Comparison of ENCODE assay signal across 8 cellular contexts in the genomic region with DNA sequence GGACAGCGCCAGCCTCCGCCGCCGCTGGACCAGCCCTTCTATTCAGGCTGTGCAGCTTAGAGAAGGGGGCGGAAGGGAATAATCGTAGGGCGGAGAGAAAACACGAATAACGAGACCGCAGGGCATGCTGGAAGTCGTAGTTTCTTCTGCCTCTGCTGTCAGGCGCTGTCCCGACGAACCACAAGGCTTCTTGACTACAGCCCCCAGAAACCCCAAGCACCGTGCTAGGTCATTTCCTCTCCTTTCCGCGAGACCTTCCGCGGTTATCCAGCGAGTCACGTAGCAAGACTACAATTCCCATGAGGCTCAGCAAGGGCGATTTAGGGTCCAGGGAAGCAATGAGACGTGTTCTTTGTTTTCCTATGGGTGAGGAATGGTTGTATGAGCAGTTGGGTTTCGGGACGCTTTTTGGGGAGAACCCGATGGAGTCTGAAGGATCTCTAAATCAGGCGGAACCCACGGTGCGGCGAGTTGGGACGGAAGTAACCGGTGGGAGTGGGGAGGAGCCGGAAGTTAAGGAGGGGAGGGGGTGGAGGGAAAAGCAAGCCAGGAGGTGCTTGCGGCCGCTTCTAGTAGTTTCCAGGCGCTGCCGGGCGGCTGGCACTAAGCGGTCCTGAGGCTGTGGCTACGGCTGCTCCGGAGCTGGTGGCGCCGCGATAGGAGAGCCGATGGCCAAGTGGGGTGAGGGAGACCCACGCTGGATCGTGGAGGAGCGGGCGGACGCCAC. TPM values are rescaled to one million over a fixed set of nuclear protein-coding genes. Genes with fewer than 3 reads are reported as not detected.
DNase-seq lines count a peak whose midpoint lies in the region; ATAC-seq and TF ChIP-seq lines count a peak whose summit lies in the region.

A gene (plus strand): TSS at position 572 of the 727 bp plus-strand sequence. CDS start 97 bp downstream, at position 669.
A gene (minus strand): TSS at position 80 of the 727 bp plus-strand sequence. CDS start 3,499 bp downstream, outside the sequence.

- H2AFZ ChIP-seq in SK-N-SH (ENCODE audit: low read depth): peak within 1 kb of the TSS; percentile 96

- H3K36me3 ChIP-seq in SK-N-SH (replicated peaks in 1 of 2; ENCODE audit: control insufficient read depth in 1 of 2, insufficient read depth in 2 of 2, low read length in 1 of 2) (peaks cover 30 to 40% of the 10 kb centered on the region in 2 experiments), suprapubic skin (peaks cover 34% of the 10 kb centered on the region)

- H4K20me1 ChIP-seq in SK-N-SH (ENCODE audit: insufficient read depth): peaks cover 13% of the 10 kb centered on the region

- H3F3A ChIP-seq in SK-N-SH (replicated peaks; ENCODE audit: insufficient read depth): peaks cover 4% of the 10 kb centered on the region

- H3K27ac ChIP-seq in SK-N-SH (ENCODE audit: low read depth in 2 of 2, low read length in 1 of 2) (peak within 1 kb of the TSS; percentile 92 to 96), suprapubic skin (peak within 1 kb of the TSS; percentile 90)

- TF ChIP-seq POLR2A in suprapubic skin (IDR thresholded peaks at IDR 0.05): peak in 1 of 2 donors; percentile 50

- H3K4me1 ChIP-seq in SK-N-SH (ENCODE audit: control insufficient read depth in 1 of 2, insufficient read depth in 2 of 2, low read depth in 1 of 2, low read length in 1 of 2) (peaks cover 12% of the 10 kb centered on the region in 2 experiments; a peak in 3 of 4 replicates), suprapubic skin (peaks cover 31% of the 10 kb centered on the region)

- TF ChIP-seq EP300 in SK-N-SH (IDR thresholded peaks at IDR 0.05; ENCODE audit: borderline replicate concordance in 1 of 2, low read depth in 1 of 2, low read length in 1 of 2): peak in 1 of 2 experiments; percentile 59; a peak in 1 of 4 replicates
- no peak for TF ChIP-seq EP300 in suprapubic skin (IDR thresholded peaks at IDR 0.05)

- H3K4me2 ChIP-seq in SK-N-SH: peak within 1 kb of the TSS; percentile 81

- peak within 1 kb of the TSS; percentile 96 to 99 for H3K4me3 ChIP-seq in SK-N-SH (ENCODE audit: low read depth in 2 of 2, low read length in 1 of 2)
- peak within 1 kb of the TSS; percentile 99 for H3K4me3 ChIP-seq in suprapubic skin

- WGBS in SK-N-SH (ENCODE audit: low lambda C conversion rate): under 1% methylated on average over 28 of the region's 50 CpGs
- under 1% methylated on average over 49 of the region's 50 CpGs for WGBS in suprapubic skin

- TF ChIP-seq RAD21 in SK-N-SH (IDR thresholded peaks at IDR 0.05; ENCODE audit: low read length): no peak

- DNase-seq in GM04504 (ENCODE audit: low read depth) (peak; percentile 98), NCI-H1048 (lab: John Stamatoyannopoulos, UW) (peak; percentile 93), SK-N-SH (peak; percentile 91), globus pallidus (ENCODE audit: low spot score) (peak; percentile 100), nucleus accumbens (lab: John Stamatoyannopoulos, UW) (peak; percentile 89 to 99 (median 98)), suprapubic skin (ENCODE audit: low spot score in 2 of 2) (peak; percentile 95 to 97)
- DNase-seq in activated naive CD4-positive, alpha-beta T cell treated with anti-CD3 and anti-CD28 coated beads, Interleukin-2, amount 50 U/mL, for 16 hours: peak; percentile 92

- CTCF ChIA-PET in SK-N-SH (lab: Yijun Ruan, JAX): interaction anchor here (0.6 to 2.9 kb wide), 7 partner anchors 12 to 305 kb away, joined by 3 to 40 read pairs (median 3); no protein-coding TSS in a partner anchor

- POLR2A ChIA-PET in SK-N-SH (lab: Yijun Ruan, JAX): interaction anchor here (0.8 to 1.3 kb wide), 3 partner anchors 81 to 136 kb away, joined by 3 to 6 read pairs (median 4); a partner anchor contains a TSS

- peaks cover 75% of the 10 kb centered on the region for H3K79me2 ChIP-seq in SK-N-SH (ENCODE audit: insufficient read depth)

- no peaks in the 10 kb centered on the region for H3K9me2 ChIP-seq in SK-N-SH

- H3K27me3 ChIP-seq in SK-N-SH (ENCODE audit: insufficient read depth) (no peaks in the 10 kb centered on the region), suprapubic skin (no peaks in the 10 kb centered on the region)

- TF ChIP-seq CTCF in SK-N-SH (IDR thresholded peaks at IDR 0.05) (no peak), suprapubic skin (IDR thresholded peaks at IDR 0.05) (no peak)

- H3K9me3 ChIP-seq in SK-N-SH: no peaks in the 10 kb centered on the region
- no peaks in the 10 kb centered on the region for H3K9me3 ChIP-seq in suprapubic skin

- peak within 1 kb of the TSS; percentile 88 for H3K9ac ChIP-seq in SK-N-SH

- ATAC-seq in HG02571 (IDR thresholded peaks at IDR 0.05; ENCODE audit: unreplicated experiment): peak; percentile 86

TF ChIP-seq in SK-N-SH, 30 proteins besides CTCF, POLR2A, EP300 and RAD21 (continues in another document):
- no peak for TF ChIP-seq EZH2phosphoT487 (IDR thresholded peaks at IDR 0.05; ENCODE audit: borderline replicate concordance, low read depth)
- peak; percentile 94 for TF ChIP-seq GABPA (IDR thresholded peaks at IDR 0.05; ENCODE audit: low read depth)
- TF ChIP-seq, protein P1, sequence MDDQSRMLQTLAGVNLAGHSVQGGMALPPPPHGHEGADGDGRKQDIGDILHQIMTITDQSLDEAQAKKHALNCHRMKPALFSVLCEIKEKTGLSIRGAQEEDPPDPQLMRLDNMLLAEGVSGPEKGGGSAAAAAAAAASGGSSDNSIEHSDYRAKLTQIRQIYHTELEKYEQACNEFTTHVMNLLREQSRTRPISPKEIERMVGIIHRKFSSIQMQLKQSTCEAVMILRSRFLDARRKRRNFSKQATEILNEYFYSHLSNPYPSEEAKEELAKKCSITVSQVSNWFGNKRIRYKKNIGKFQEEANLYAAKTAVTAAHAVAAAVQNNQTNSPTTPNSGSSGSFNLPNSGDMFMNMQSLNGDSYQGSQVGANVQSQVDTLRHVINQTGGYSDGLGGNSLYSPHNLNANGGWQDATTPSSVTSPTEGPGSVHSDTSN (IDR thresholded peaks at IDR 0.05): no peak
- no peak for TF ChIP-seq FOXM1 (IDR thresholded peaks at IDR 0.05; ENCODE audit: low read depth)
- TF ChIP-seq, protein P2, sequence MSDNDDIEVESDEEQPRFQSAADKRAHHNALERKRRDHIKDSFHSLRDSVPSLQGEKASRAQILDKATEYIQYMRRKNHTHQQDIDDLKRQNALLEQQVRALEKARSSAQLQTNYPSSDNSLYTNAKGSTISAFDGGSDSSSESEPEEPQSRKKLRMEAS (IDR thresholded peaks at IDR 0.05; ENCODE audit: low read depth): peak; percentile 5
- TF ChIP-seq SMC3 (IDR thresholded peaks at IDR 0.05; ENCODE audit: low read depth, low read length): no peak
- TF ChIP-seq TEAD4 (IDR thresholded peaks at IDR 0.05; ENCODE audit: borderline replicate concordance, insufficient read depth): no peak
- peak; percentile 93 for TF ChIP-seq ELF1 (IDR thresholded peaks at IDR 0.05)
- TF ChIP-seq, protein P3, sequence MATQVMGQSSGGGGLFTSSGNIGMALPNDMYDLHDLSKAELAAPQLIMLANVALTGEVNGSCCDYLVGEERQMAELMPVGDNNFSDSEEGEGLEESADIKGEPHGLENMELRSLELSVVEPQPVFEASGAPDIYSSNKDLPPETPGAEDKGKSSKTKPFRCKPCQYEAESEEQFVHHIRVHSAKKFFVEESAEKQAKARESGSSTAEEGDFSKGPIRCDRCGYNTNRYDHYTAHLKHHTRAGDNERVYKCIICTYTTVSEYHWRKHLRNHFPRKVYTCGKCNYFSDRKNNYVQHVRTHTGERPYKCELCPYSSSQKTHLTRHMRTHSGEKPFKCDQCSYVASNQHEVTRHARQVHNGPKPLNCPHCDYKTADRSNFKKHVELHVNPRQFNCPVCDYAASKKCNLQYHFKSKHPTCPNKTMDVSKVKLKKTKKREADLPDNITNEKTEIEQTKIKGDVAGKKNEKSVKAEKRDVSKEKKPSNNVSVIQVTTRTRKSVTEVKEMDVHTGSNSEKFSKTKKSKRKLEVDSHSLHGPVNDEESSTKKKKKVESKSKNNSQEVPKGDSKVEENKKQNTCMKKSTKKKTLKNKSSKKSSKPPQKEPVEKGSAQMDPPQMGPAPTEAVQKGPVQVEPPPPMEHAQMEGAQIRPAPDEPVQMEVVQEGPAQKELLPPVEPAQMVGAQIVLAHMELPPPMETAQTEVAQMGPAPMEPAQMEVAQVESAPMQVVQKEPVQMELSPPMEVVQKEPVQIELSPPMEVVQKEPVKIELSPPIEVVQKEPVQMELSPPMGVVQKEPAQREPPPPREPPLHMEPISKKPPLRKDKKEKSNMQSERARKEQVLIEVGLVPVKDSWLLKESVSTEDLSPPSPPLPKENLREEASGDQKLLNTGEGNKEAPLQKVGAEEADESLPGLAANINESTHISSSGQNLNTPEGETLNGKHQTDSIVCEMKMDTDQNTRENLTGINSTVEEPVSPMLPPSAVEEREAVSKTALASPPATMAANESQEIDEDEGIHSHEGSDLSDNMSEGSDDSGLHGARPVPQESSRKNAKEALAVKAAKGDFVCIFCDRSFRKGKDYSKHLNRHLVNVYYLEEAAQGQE (IDR thresholded peaks at IDR 0.05; ENCODE audit: low read depth, low read length): 0 out of 2 replicates have a peak, but pooled peaks have one; percentile 20
- no peak for TF ChIP-seq JUND (IDR thresholded peaks at IDR 0.05)
- TF ChIP-seq RFX5 (IDR thresholded peaks at IDR 0.05; ENCODE audit: low read length): no peak
- TF ChIP-seq RXRA (IDR thresholded peaks at IDR 0.05; ENCODE audit: borderline replicate concordance, low read depth): no peak
- TF ChIP-seq CHD2 (IDR thresholded peaks at IDR 0.05; ENCODE audit: low read length, partially characterized antibody): peak; percentile 99
- TF ChIP-seq TCF12 (IDR thresholded peaks at IDR 0.05): peak; percentile 25; the same call in 1 of the 2 replicates
- TF ChIP-seq, protein P4, sequence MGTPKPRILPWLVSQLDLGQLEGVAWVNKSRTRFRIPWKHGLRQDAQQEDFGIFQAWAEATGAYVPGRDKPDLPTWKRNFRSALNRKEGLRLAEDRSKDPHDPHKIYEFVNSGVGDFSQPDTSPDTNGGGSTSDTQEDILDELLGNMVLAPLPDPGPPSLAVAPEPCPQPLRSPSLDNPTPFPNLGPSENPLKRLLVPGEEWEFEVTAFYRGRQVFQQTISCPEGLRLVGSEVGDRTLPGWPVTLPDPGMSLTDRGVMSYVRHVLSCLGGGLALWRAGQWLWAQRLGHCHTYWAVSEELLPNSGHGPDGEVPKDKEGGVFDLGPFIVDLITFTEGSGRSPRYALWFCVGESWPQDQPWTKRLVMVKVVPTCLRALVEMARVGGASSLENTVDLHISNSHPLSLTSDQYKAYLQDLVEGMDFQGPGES (IDR thresholded peaks at IDR 0.05; ENCODE audit: low read depth, low read length): no peak
- no peak for TF ChIP-seq FOXJ3 (CRISPR knock-in tag; IDR thresholded peaks at IDR 0.05)

RNA-seq across cellular contexts. Expression of the first gene that starts in this region (rescaled TPM):
- 366 and 439 TPM in 2 replicates for polyA plus RNA-seq in SK-N-SH (2012; rRNA removed)
- 486 and 518 TPM in 2 replicates for polyA plus RNA-seq in SK-N-SH (2012; cell fraction: cytosol; rRNA removed)
- polyA plus RNA-seq in SK-N-SH (2012; cell fraction: nucleus; rRNA removed): 107 and 186 TPM in 2 replicates
- 100 to 1,000 TPM in 1 of 4 donors, 10 to 100 TPM in 3; 62.8 to 124 (median 97.0) TPM for total RNA-seq in suprapubic skin

RNA-seq across cellular contexts. Expression of the second gene that starts in this region (rescaled TPM):
- polyA plus RNA-seq in SK-N-SH (2012; rRNA removed): 20.8 and 29.2 TPM in 2 replicates
- polyA plus RNA-seq in SK-N-SH (2012; cell fraction: cytosol; rRNA removed): 22.3 and 23.3 TPM in 2 replicates
- polyA plus RNA-seq in SK-N-SH (2012; cell fraction: nucleus; rRNA removed): 28.1 and 45.4 TPM in 2 replicates
- total RNA-seq in suprapubic skin: 10 to 100 TPM; 11.7 to 21.6 (median 16.9) TPM

Comparison
In these comparisons a context has a peak if more than half of its experiments do, and no peak if none do; other contexts are left out.
1. Peak in every context shown above with its lines: DNase-seq, ATAC-seq, H3K4me3 ChIP-seq and H3K27ac ChIP-seq.